1 cellular context compared by ENCODE assay signal in genomic region chr10:103555712-103556111, GRCh38.
TF ChIP-seq lines count a peak whose summit lies in the region.

No MANE protein-coding gene starts in this region.

TF ChIP-seq in H1, 55 proteins besides CTCF, POLR2A, EP300 and RAD21 (continued from another document):
- no peak for TF ChIP-seq CHD7 (IDR thresholded peaks at IDR 0.05; ENCODE audit: insufficient replicate concordance, low read length)
- no peak for TF ChIP-seq POU5F1 (IDR thresholded peaks at IDR 0.05; ENCODE audit: low read depth, low read length)
- no peak for TF ChIP-seq HDAC6 (IDR thresholded peaks at IDR 0.05; ENCODE audit: low read depth, low read length)
- TF ChIP-seq TBP (IDR thresholded peaks at IDR 0.05; ENCODE audit: low read depth, low read length) = no peak
- TF ChIP-seq HDAC2 (IDR thresholded peaks at IDR 0.05; ENCODE audit: borderline replicate concordance in 1 of 2, low read depth in 2 of 2, low read length in 2 of 2) = no peak
- no peak for TF ChIP-seq SIX5 (IDR thresholded peaks at IDR 0.05; ENCODE audit: low read depth, low read length)
- TF ChIP-seq SP2 (IDR thresholded peaks at IDR 0.05; ENCODE audit: low read length) = no peak
- no peak for TF ChIP-seq TCF12 (IDR thresholded peaks at IDR 0.05; ENCODE audit: low read depth, low read length)
- no peak for TF ChIP-seq YY1 (IDR thresholded peaks at IDR 0.05; ENCODE audit: low read depth, low read length)
- TF ChIP-seq KDM1A (IDR thresholded peaks at IDR 0.05; ENCODE audit: borderline replicate concordance, low read length) = no peak
- no peak for TF ChIP-seq CBX8 (IDR thresholded peaks at IDR 0.05; ENCODE audit: borderline replicate concordance, low read depth, low read length)
